Comparison of ENCODE assay signal across 8 cellular contexts in the genomic region with DNA sequence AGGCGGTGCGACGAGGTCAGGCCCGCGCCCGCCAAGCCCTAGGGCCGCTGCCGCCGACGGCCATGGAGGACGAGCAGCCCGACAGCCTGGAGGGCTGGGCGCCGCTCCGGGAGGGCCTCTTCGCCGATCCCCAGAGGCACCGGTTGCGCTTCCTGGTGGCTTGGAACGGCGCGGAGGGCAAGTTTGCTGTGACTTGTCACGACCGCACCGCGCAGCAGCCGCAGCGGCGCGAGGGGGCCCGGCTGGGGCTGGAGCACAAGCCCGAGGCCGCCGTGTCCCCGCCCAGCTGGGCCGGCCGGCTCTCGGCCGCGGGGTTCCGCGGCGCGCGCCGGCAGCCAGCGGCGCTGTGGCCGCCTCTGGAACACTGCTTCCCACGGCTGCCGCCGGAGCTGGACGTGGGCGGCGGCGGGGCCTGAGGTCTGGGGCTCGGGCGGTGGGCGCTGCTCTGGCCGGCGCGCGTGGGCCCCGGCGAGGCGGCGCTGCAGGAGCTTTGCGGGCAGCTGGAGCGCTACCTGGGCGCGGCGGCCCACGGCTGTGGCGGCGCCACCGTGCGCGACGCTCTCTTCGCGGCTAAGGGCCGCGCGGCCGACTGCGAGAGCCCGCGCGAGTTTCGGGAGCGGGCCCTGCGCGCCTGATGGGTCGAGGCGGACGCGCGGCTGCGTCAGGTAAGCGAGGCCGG. TPM values are rescaled to one million over a fixed set of nuclear protein-coding genes. Genes with fewer than 3 reads are reported as not detected.
DNase-seq lines count a peak whose midpoint lies in the region; ATAC-seq, FAIRE-seq and TF ChIP-seq lines count a peak whose summit lies in the region.
"Not testable (repeated sequence)": the region's sequence is repeated elsewhere in the genome, so short reads cannot be mapped to it uniquely, and the experiment has no call there.

No MANE protein-coding gene starts in this region.

- not testable (repeated sequence) for H3K4me1 ChIP-seq in OCI-LY7 (ENCODE audit: insufficient read depth, low read length, poor library complexity, severe bottlenecking); kidney (ENCODE audit: control insufficient read depth in 1 of 2, insufficient read depth in 1 of 2, low read depth in 1 of 2, low read length in 2 of 2); urinary bladder (ENCODE audit: insufficient read depth)

- H3K27ac ChIP-seq in OCI-LY7 (ENCODE audit: low read depth, low read length, poor library complexity, severe bottlenecking), result not testable (repeated sequence)
- peak overlapping the region; percentile 51 to 75 for H3K27ac ChIP-seq in kidney (ENCODE audit: low read depth in 2 of 2, low read length in 2 of 2)
- peak overlapping the region; percentile 87 for H3K27ac ChIP-seq in urinary bladder (ENCODE audit: low read depth)

- not testable (repeated sequence) for H3K79me2 ChIP-seq in OCI-LY7 (ENCODE audit: insufficient read depth, low read depth, low read length)

- peak overlapping the region in 1 of 2 donors; percentile 87 for H3K27ac Mint-ChIP-seq in effector memory CD8-positive, alpha-beta T cell

- not testable (repeated sequence) for H3K27me3 Mint-ChIP-seq in effector memory CD8-positive, alpha-beta T cell

- not testable (repeated sequence) for H2AFZ ChIP-seq in OCI-LY7 (ENCODE audit: low read length)

- POLR2A ChIA-PET in OCI-LY7 (lab: Charles Lee), result not testable (repeated sequence)

- not testable (repeated sequence) for H3K36me3 Mint-ChIP-seq in effector memory CD8-positive, alpha-beta T cell (ENCODE audit: insufficient read depth)

- not testable (repeated sequence) for H3K9me2 ChIP-seq in OCI-LY7 (ENCODE audit: insufficient read depth, low read length)

- peak; percentile 60 for ATAC-seq in HG02763 (IDR thresholded peaks at IDR 0.05; ENCODE audit: unreplicated experiment)
- peak; percentile 79 for ATAC-seq in effector memory CD8-positive, alpha-beta T cell (replicated peaks)

- peak overlapping the region in 1 of 2 donors; percentile 72 for H3K4me3 Mint-ChIP-seq in effector memory CD8-positive, alpha-beta T cell

- H3K9ac ChIP-seq in kidney (ENCODE audit: low read length in 2 of 2), result not testable (repeated sequence)

- BruUV-seq in OCI-LY7 (replicated peaks; lab: Mats Ljungman, UMichigan), result not testable (repeated sequence)

- not testable (repeated sequence) for H4K20me1 ChIP-seq in OCI-LY7 (ENCODE audit: insufficient read depth, low read length)

- H3K27me3 ChIP-seq in GM06990 (replicated peaks; ENCODE audit: control insufficient read depth, insufficient read depth, low read length), result not testable (repeated sequence)

- peak; percentile 16 for DNase-seq in GM06990 (ENCODE audit: extremely low read depth, insufficient read length)
- not testable (repeated sequence) for DNase-seq in OCI-LY7 (ENCODE audit: low spot score)
- peak; percentile 23 for DNase-seq in activated T-helper 1 cell treated with Interleukin-2 at 50 U/mL for 16 hours (ENCODE audit: low read depth)
- peak in 2 of 3 experiments; percentile 3 to 33 for DNase-seq in effector memory CD8-positive, alpha-beta T cell
- peak; percentile 80 for DNase-seq in kidney
- DNase-seq in putamen (ENCODE audit: low spot score), result peak; percentile 11

- not testable (repeated sequence) for FAIRE-seq in kidney (lab: Jason Lieb, UNC)

- not testable (repeated sequence) for H3K9me3 ChIP-seq in OCI-LY7 (ENCODE audit: low read length); kidney (ENCODE audit: control insufficient read depth in 1 of 2, low read length in 2 of 2)

- H3K9me3 Mint-ChIP-seq in effector memory CD8-positive, alpha-beta T cell, result not testable (repeated sequence)

- TF ChIP-seq CTCF in GM06990 (IDR thresholded peaks at IDR 0.05; ENCODE audit: insufficient read depth, low read length, poor library complexity, severe bottlenecking); OCI-LY7 (conservative IDR thresholded peaks at IDR 0.05; ENCODE audit: low read length); kidney (IDR thresholded peaks at IDR 0.05; ENCODE audit: borderline replicate concordance, extremely low read depth, insufficient read depth): not testable (repeated sequence)

- not testable (repeated sequence) for H3K36me3 ChIP-seq in GM06990 (ENCODE audit: control insufficient read depth, insufficient read depth, low read length); OCI-LY7 (ENCODE audit: insufficient read depth, low read length); kidney (ENCODE audit: control insufficient read depth in 1 of 2, insufficient read depth in 2 of 2, low read length in 2 of 2); urinary bladder (ENCODE audit: insufficient read depth)

- H3K4me2 ChIP-seq in OCI-LY7 (ENCODE audit: low read length), result 0 out of 2 replicates have a peak overlapping the region, but pooled peaks have one; percentile 32

- CTCF ChIA-PET in OCI-LY7 (lab: Charles Lee; ENCODE audit: unreplicated experiment), result not testable (repeated sequence)

- not testable (repeated sequence) for H3K4me1 Mint-ChIP-seq in effector memory CD8-positive, alpha-beta T cell (ENCODE audit: low read depth in 2 of 2)

- not testable (repeated sequence) for H3K4me3 ChIP-seq in GM06990 (replicated peaks; ENCODE audit: low read depth, low read length)
- H3K4me3 ChIP-seq in OCI-LY7 (ENCODE audit: low read depth, low read length, poor library complexity, severe bottlenecking) (peak overlapping the region; percentile 23), kidney (ENCODE audit: low read length in 2 of 2) (peak overlapping the region in 1 of 2 donors; percentile 41), urinary bladder (ENCODE audit: low read depth, low read length) (peak overlapping the region; percentile 66)

- WGBS in urinary bladder, result 0% methylated on average over 84 of the region's 101 CpGs

- intact Hi-C loops in OCI-LY7 (cut with micrococcal nuclease; ENCODE audit: unreplicated experiment); kidney (cut with DNase I): not testable (repeated sequence)

RNA-seq across cellular contexts. Expression of gene GOLGA8M, which starts 25.4 kb away (rescaled TPM):
- not detected in 2 replicates for total RNA-seq in OCI-LY7 (2014; rRNA removed; shearing (Covaris generic))
- not detected in 2 replicates for total RNA-seq in OCI-LY7 (2022)
- 4.9 TPM for total RNA-seq in kidney
- 0.95 TPM for polyA plus RNA-seq in kidney (ENCODE audit: insufficient read depth, low read depth, low replicate concordance)
- 2.1 TPM for total RNA-seq in urinary bladder
- 0.38 TPM for polyA plus RNA-seq in urinary bladder
